Comparison of ENCODE assay signal across 29 cellular contexts in genomic region chr16:10926867-10927266, GRCh38. TPM values are rescaled to one million over a fixed set of nuclear protein-coding genes. Genes with fewer than 3 reads are reported as not detected.
"Had no signal": no experiment of that assay in that cellular context is flagged by ENCODE, and none has a peak within 500 bp of the region (broad histone marks: within the 10 kb centered on the region; RNA-seq: fewer than 3 reads in every experiment).

No MANE protein-coding gene starts in this region.

- H3K27me3 ChIP-seq: esophagus muscularis mucosa, foreskin keratinocyte, heart right ventricle, left lung, ovary, spleen, suprapubic skin, transverse colon, vagina had no signal

- H3K4me3 ChIP-seq: coronary artery, esophagus muscularis mucosa, heart right ventricle, left lung, ovary, psoas muscle, skin epidermis, spleen, suprapubic skin, transverse colon, vagina had no signal

- H3K9me3 Mint-ChIP-seq: naive thymus-derived CD8-positive, alpha-beta T cell; nephron progenitor cell; stimulated activated naive CD8-positive, alpha-beta T cell treated with anti-CD3 and anti-CD28 coated beads, Interleukin-15, amount 100 ng/mL, for 72 hours had no signal

- H3K4me1 Mint-ChIP-seq: nephron progenitor cell had no signal

- H3K27ac ChIP-seq: coronary artery, esophagus muscularis mucosa, foreskin keratinocyte, heart right ventricle, left lung, ovary, psoas muscle, skin epidermis, suprapubic skin, transverse colon, vagina had no signal

- H3K27ac Mint-ChIP-seq: nephron progenitor cell; stimulated activated naive CD8-positive, alpha-beta T cell treated with anti-CD3 and anti-CD28 coated beads, Interleukin-15, amount 100 ng/mL, for 72 hours had no signal

- H3K4me3 Mint-ChIP-seq: naive thymus-derived CD8-positive, alpha-beta T cell; nephron progenitor cell; stimulated activated naive CD8-positive, alpha-beta T cell treated with anti-CD3 and anti-CD28 coated beads, Interleukin-15, amount 100 ng/mL, for 72 hours had no signal

- H3K27me3 Mint-ChIP-seq: naive thymus-derived CD8-positive, alpha-beta T cell; stimulated activated naive CD8-positive, alpha-beta T cell treated with anti-CD3 and anti-CD28 coated beads, Interleukin-15, amount 100 ng/mL, for 72 hours had no signal

- H3K36me3 ChIP-seq: ovary had no signal

- DNase-seq: dermis blood vessel endothelial cell; effector memory CD4-positive, alpha-beta T cell; foreskin keratinocyte; glutamatergic neuron; heart right ventricle; hippocampal formation; left cardiac atrium; left lung; mammary epithelial cell; naive thymus-derived CD8-positive, alpha-beta T cell; nephron progenitor cell; nucleus accumbens; ovary; posterior cingulate gyrus; psoas muscle; right cardiac atrium; spleen; stimulated activated CD4-positive, alpha-beta T cell treated with anti-CD3 and anti-CD28 coated beads, Interleukin-4, amount 100 ng/mL, for 4 hours; stimulated activated naive CD4-positive, alpha-beta T cell; stimulated activated naive CD8-positive, alpha-beta T cell treated with anti-CD3 and anti-CD28 coated beads, Interleukin-15, amount 100 ng/mL, for 72 hours; transverse colon had no signal

- H3K9me3 ChIP-seq: esophagus muscularis mucosa, left lung, ovary, psoas muscle, spleen, suprapubic skin, transverse colon, vagina had no signal

- ATAC-seq: foreskin keratinocyte; heart right ventricle; left cardiac atrium; left lung; naive thymus-derived CD8-positive, alpha-beta T cell; psoas muscle; right cardiac atrium; stimulated activated naive CD8-positive, alpha-beta T cell treated with anti-CD3 and anti-CD28 coated beads, Interleukin-15, amount 100 ng/mL, for 72 hours had no signal

- FAIRE-seq: endothelial cell of umbilical vein, islet of Langerhans had no signal

- H3K4me1 ChIP-seq: foreskin keratinocyte had no signal

RNA-seq across cellular contexts. Expression of gene CIITA, which starts 49.9 kb away (rescaled TPM):
- total RNA-seq: endothelial cell of umbilical vein, epithelial cell of proximal tubule had no signal
- polyA plus RNA-seq: endothelial cell of umbilical vein had no signal
